ENCODE assay signal across 8 cellular contexts in genomic region chr2:157838442-157839161, GRCh38. TPM values are rescaled to one million over a fixed set of nuclear protein-coding genes. Genes with fewer than 3 reads are reported as not detected.
A peak's percentile ranks its signal among the peaks of the same experiment; 100 is the strongest.
DNase-seq lines count a peak whose midpoint lies in the region; ATAC-seq and TF ChIP-seq lines count a peak whose summit lies in the region.

No MANE protein-coding gene starts in this region.

- peak overlapping the region in 2 of 4 donors; percentile 35 to 38 for H3K4me3 ChIP-seq in Peyer's patch
- peak overlapping the region; percentile 10 to 46 (median 25) for H3K4me3 ChIP-seq in breast epithelium

- TF ChIP-seq POLR2A in Peyer's patch (IDR thresholded peaks at IDR 0.05) (no peak), breast epithelium (IDR thresholded peaks at IDR 0.05) (no peak)

- H3K27ac Mint-ChIP-seq in stimulated activated naive CD8-positive, alpha-beta T cell treated with anti-CD3 and anti-CD28 coated beads, Interleukin-15, Interleukin-2, amounts not matched to agents 100 ng/mL and 50 ng/mL, for 24 hours: peak overlapping the region; percentile 70

- TF ChIP-seq CTCF in Peyer's patch (IDR thresholded peaks at IDR 0.05) (no peak), breast epithelium (IDR thresholded peaks at IDR 0.05) (no peak)

- H3K4me1 ChIP-seq in Peyer's patch (peaks cover 0 to 60% (median 3%) of the 10 kb centered on the region in 4 donors), breast epithelium (peaks cover 0 to 27% of the 10 kb centered on the region in 2 donors)

- peak overlapping the region; percentile 11 to 80 (median 65) for H3K27ac ChIP-seq in Peyer's patch
- peak overlapping the region; percentile 69 to 82 for H3K27ac ChIP-seq in breast epithelium

- DNase-seq in AG20443 (ENCODE audit: low spot score): peak; percentile 73
- peak; percentile 91 for DNase-seq in HT1080 (ENCODE audit: low read depth)
- DNase-seq in Peyer's patch: peak in 2 of 3 donors; percentile 53 to 69
- DNase-seq in breast epithelium (ENCODE audit: low spot score in 2 of 2): no peak
- peak; percentile 19 to 39 for DNase-seq in left colon

- H3K36me3 Mint-ChIP-seq in stimulated activated naive CD8-positive, alpha-beta T cell treated with anti-CD3 and anti-CD28 coated beads, Interleukin-15, Interleukin-2, amounts not matched to agents 100 ng/mL and 50 ng/mL, for 24 hours (ENCODE audit: low read depth): peaks cover 13% of the 10 kb centered on the region

- H3K27me3 ChIP-seq in Peyer's patch (no peaks in the 10 kb centered on the region), breast epithelium (no peaks in the 10 kb centered on the region)

- intact Hi-C loops in breast epithelium (cut with DNase I; ENCODE audit: low total_unique reads) (no loop called here), left colon (cut with DNase I, micrococcal nuclease) (no loop called here)

- H3K27me3 Mint-ChIP-seq in stimulated activated naive CD8-positive, alpha-beta T cell treated with anti-CD3 and anti-CD28 coated beads, Interleukin-15, Interleukin-2, amounts not matched to agents 100 ng/mL and 50 ng/mL, for 24 hours: no peaks in the 10 kb centered on the region

- ATAC-seq in left colon (peak; percentile 71), HG03135 (IDR thresholded peaks at IDR 0.05; ENCODE audit: unreplicated experiment) (no peak), GM18861 (IDR thresholded peaks at IDR 0.05; ENCODE audit: unreplicated experiment) (no peak)

- no peaks in the 10 kb centered on the region for H3K9me3 Mint-ChIP-seq in stimulated activated naive CD8-positive, alpha-beta T cell treated with anti-CD3 and anti-CD28 coated beads, Interleukin-15, Interleukin-2, amounts not matched to agents 100 ng/mL and 50 ng/mL, for 24 hours

- H3K4me1 Mint-ChIP-seq in stimulated activated naive CD8-positive, alpha-beta T cell treated with anti-CD3 and anti-CD28 coated beads, Interleukin-15, Interleukin-2, amounts not matched to agents 100 ng/mL and 50 ng/mL, for 24 hours (ENCODE audit: low read depth): peaks cover 39% of the 10 kb centered on the region

- H3K4me3 Mint-ChIP-seq in stimulated activated naive CD8-positive, alpha-beta T cell treated with anti-CD3 and anti-CD28 coated beads, Interleukin-15, Interleukin-2, amounts not matched to agents 100 ng/mL and 50 ng/mL, for 24 hours: peak overlapping the region; percentile 49

- H3K9me3 ChIP-seq in Peyer's patch: no peaks in the 10 kb centered on the region
- no peaks in the 10 kb centered on the region for H3K9me3 ChIP-seq in breast epithelium

- H3K36me3 ChIP-seq in Peyer's patch (no peaks in the 10 kb centered on the region), breast epithelium (no peaks in the 10 kb centered on the region)

RNA-seq across cellular contexts. Expression of gene ACVR1, which starts 37.5 kb away (rescaled TPM):
- 10.4 and 12.6 TPM in 2 replicates for total RNA-seq in HT1080 (2014; rRNA removed; shearing (Covaris generic))
- 27.0 and 34.2 TPM in 2 replicates for polyA plus RNA-seq in HT1080 (2015; cell fraction: cytosol; rRNA removed)
- 26.9 and 32.6 TPM in 2 replicates for polyA plus RNA-seq in HT1080 (2015; cell fraction: nucleus; rRNA removed)
- total RNA-seq in Peyer's patch: 10 to 100 TPM; 11.8 to 16.5 (median 14.3) TPM
- total RNA-seq in breast epithelium: 10 to 100 TPM; 31.5 to 45.4 (median 32.8) TPM
- total RNA-seq in left colon: 10 to 100 TPM; 13.6 to 19.1 TPM

Comparison
In these comparisons a context has a peak if more than half of its experiments do, and no peak if none do; other contexts are left out.
1. DNase-seq: peak in AG20443 (single experiment), HT1080 (single experiment), Peyer's patch (2 of 3) and left colon (2 of 2); none in breast epithelium (0 of 2).